ENCODE assay signal across 19 cellular contexts in the genomic region with DNA sequence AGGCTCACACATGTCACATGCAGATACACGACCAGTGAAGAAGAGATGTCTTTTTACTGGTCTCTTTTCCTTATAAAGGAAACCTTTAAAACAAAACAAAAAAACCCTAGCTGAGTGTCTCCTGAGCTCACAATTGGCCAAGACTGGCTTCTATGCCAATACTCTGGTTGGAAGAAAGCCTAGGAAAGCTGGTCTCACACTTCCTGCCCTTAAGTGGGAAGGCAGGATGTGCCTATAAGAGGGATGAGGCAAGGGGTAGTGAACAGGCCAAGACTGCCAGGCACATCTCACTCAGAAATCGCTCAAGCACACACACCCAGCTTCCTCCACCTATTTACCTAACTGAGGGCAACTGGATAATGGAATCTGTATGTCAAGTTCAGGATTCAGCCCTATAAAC. TPM values are rescaled to one million over a fixed set of nuclear protein-coding genes. Genes with fewer than 3 reads are reported as not detected.
DNase-seq lines count a peak whose midpoint lies in the region; ATAC-seq, FAIRE-seq and TF ChIP-seq lines count a peak whose summit lies in the region.
"Had no signal": no experiment of that assay in that cellular context is flagged by ENCODE, and none has a peak within 500 bp of the region (broad histone marks: within the 10 kb centered on the region; RNA-seq: fewer than 3 reads in every experiment).

No MANE protein-coding gene starts in this region.

- peak overlapping the region; percentile 7 for H3K4me2 ChIP-seq in astrocyte (ENCODE audit: low read length)

- ATAC-seq in left cardiac atrium (peak; percentile 40 to 50), left ventricle myocardium superior (no peak), GM21576 (IDR thresholded peaks at IDR 0.05; ENCODE audit: unreplicated experiment) (no peak), heart right ventricle (no peak)

- no peak overlapping the region for H3K27ac Mint-ChIP-seq in astrocyte (ENCODE audit: unreplicated experiment)

- H3K4me3 ChIP-seq in astrocyte (ENCODE audit: insufficient read depth, low read depth, low read length) (no peak overlapping the region), heart right ventricle (no peak overlapping the region)
- H3K4me3 ChIP-seq: breast epithelium had no signal

- H3K4me1 ChIP-seq in astrocyte (ENCODE audit: insufficient read depth, low read length) (peaks cover 30% of the 10 kb centered on the region), heart right ventricle (peaks cover 0 to 7% (median 0%) of the 10 kb centered on the region in 9 donors)
- H3K4me1 ChIP-seq: breast epithelium had no signal

- H3K9me3 ChIP-seq in astrocyte (ENCODE audit: insufficient read depth, low read depth, low read length) (no peaks in the 10 kb centered on the region), heart right ventricle (no peaks in the 10 kb centered on the region)
- H3K9me3 ChIP-seq: breast epithelium had no signal

- peaks cover 8% of the 10 kb centered on the region for H3K9me3 Mint-ChIP-seq in astrocyte (ENCODE audit: unreplicated experiment)

- H3K27me3 Mint-ChIP-seq in astrocyte (ENCODE audit: low read depth, unreplicated experiment) = no peaks in the 10 kb centered on the region

- H4K20me1 ChIP-seq in astrocyte (ENCODE audit: insufficient read depth, low read length) = no peaks in the 10 kb centered on the region

- H3K4me3 Mint-ChIP-seq in astrocyte (ENCODE audit: unreplicated experiment) = no peak overlapping the region
- H3K4me3 Mint-ChIP-seq: H9 had no signal

- WGBS in heart right ventricle, 2 donors = 61 to 76% methylated on average over 2 of the region's 2 CpGs

- no peaks in the 10 kb centered on the region for H3K27me3 ChIP-seq in astrocyte (ENCODE audit: insufficient read depth, low read length)
- no peaks in the 10 kb centered on the region for H3K27me3 ChIP-seq in heart right ventricle
- H3K27me3 ChIP-seq: breast epithelium had no signal

- H3K27ac ChIP-seq in astrocyte (ENCODE audit: low read depth, low read length) (peak overlapping the region; percentile 34), heart right ventricle (no peak overlapping the region)
- H3K27ac ChIP-seq: breast epithelium, WERI-Rb-1 had no signal

- DNase-seq in left cardiac atrium (no peak), left ventricle myocardium superior (no peak), astrocyte (ENCODE audit: low read depth) (no peak), iris pigment epithelial cell (ENCODE audit: low read depth) (peak; percentile 39), heart right ventricle (no peak)
- DNase-seq in activated CD4-positive, alpha-beta T cell treated with anti-CD3 and anti-CD28 coated beads for 48 hours = no peak
- no peak for DNase-seq in activated naive CD4-positive, alpha-beta T cell treated with Interleukin-2 at 50 U/mL for 16 hours
- DNase-seq: midbrain; MV-4-11; NCI-H748 treated with DMSO at 0.1 percent for 48 hours; right cardiac atrium; stimulated activated CD4-positive, alpha-beta T cell treated with anti-CD3 and anti-CD28 coated beads, Interleukin-2, amount 100 ng/mL, for 24 hours; WERI-Rb-1 had no signal

- H3K79me2 ChIP-seq in astrocyte (ENCODE audit: insufficient read depth, low read length) = no peaks in the 10 kb centered on the region

- H3K36me3 ChIP-seq in astrocyte (ENCODE audit: insufficient read depth, low read length) (no peaks in the 10 kb centered on the region), heart right ventricle (no peaks in the 10 kb centered on the region)
- H3K36me3 ChIP-seq: breast epithelium, WERI-Rb-1 had no signal

- H3K9ac ChIP-seq in astrocyte (ENCODE audit: low read length) = peak overlapping the region; percentile 11

- peaks cover 17% of the 10 kb centered on the region for H3K4me1 Mint-ChIP-seq in astrocyte (ENCODE audit: low read depth, unreplicated experiment)

- H3K36me3 Mint-ChIP-seq in astrocyte (ENCODE audit: low read depth, unreplicated experiment) = no peaks in the 10 kb centered on the region

- intact Hi-C loops in left cardiac atrium (cut with DNase I) (no loop called here), left ventricle myocardium superior (cut with micrococcal nuclease) (no loop called here), heart right ventricle (cut with DNase I) (no loop called here)

- no peak for FAIRE-seq in astrocyte (lab: Jason Lieb, UNC)
- FAIRE-seq: A204.1, keratinocyte had no signal

- no peak for TF ChIP-seq CTCF in astrocyte (IDR thresholded peaks at IDR 0.05; ENCODE audit: insufficient read depth, low read depth, low read length)
- TF ChIP-seq CTCF in heart right ventricle (IDR thresholded peaks at IDR 0.05) = no peak

- H2AFZ ChIP-seq in astrocyte (ENCODE audit: low read depth, low read length) = no peak overlapping the region

RNA-seq across cellular contexts. Expression of gene SOCS2, which starts 50.0 kb away (rescaled TPM):
- total RNA-seq in left cardiac atrium (10 to 100 TPM; 12.0 to 18.4 TPM), left ventricle myocardium superior (9.0 TPM), astrocyte (2.6 and 6.4 TPM in 2 replicates), heart right ventricle (10 to 100 TPM in 9 of 10 donors, 1 to 10 TPM in 1; 8.6 to 35.1 (median 18.3) TPM)
- 10 to 100 TPM; 14.9 to 19.5 TPM for polyA plus RNA-seq in heart right ventricle
- total RNA-seq: G401 had no signal

RNA-seq across cellular contexts. Expression of gene CRADD, which starts 54.7 kb away (rescaled TPM):
- total RNA-seq in left cardiac atrium (10 to 100 TPM; 33.8 to 33.9 TPM), left ventricle myocardium superior (30.4 TPM), astrocyte (7.6 and 8.8 TPM in 2 replicates), heart right ventricle (10 to 100 TPM; 36.3 to 80.1 (median 60.2) TPM)
- polyA plus RNA-seq in heart right ventricle = 10 to 100 TPM in 1 of 2 donors, 1 to 10 TPM in 1; 5.0 to 32.8 TPM

Comparison
In these comparisons a context has a peak if more than half of its experiments do, and no peak if none do; other contexts are left out.
1. ATAC-seq: peak in left cardiac atrium (2 of 2); none in left ventricle myocardium superior (single experiment), GM21576 (single experiment) and heart right ventricle (0 of 8).